In the genomic region with DNA sequence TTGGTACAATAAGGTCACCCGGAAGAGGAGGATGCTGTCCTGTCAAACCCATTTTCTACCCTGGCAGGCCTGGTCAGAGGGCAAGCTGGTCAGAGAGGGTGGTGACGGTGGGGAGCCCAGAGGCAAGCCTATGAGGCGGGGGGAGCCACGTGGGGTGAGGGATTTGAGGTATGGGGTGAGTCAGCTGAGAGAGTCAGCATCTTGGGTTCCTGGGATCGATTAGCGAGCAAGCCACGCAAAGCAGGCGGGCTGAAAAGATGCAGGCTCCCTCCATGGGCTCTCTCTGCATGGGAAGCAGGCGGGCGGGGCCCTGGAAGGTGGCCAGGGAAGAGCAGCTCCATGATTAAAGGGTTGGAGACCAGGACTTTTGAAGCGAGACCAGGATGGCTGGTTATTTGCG, we compare ENCODE assay signal across 22 cellular contexts. TPM values are rescaled to one million over a fixed set of nuclear protein-coding genes. Genes with fewer than 3 reads are reported as not detected.
DNase-seq lines count a peak whose midpoint lies in the region; ATAC-seq and TF ChIP-seq lines count a peak whose summit lies in the region.
"Had no signal": no experiment of that assay in that cellular context is flagged by ENCODE, and none has a peak within 500 bp of the region (broad histone marks: within the 10 kb centered on the region; RNA-seq: fewer than 3 reads in every experiment).

No MANE protein-coding gene starts in this region.

- CTCF ChIA-PET in CD8-positive, alpha-beta T cell (lab: Charles Lee): no interaction called here

- H3K27me3 ChIP-seq in CD8-positive, alpha-beta T cell (ENCODE audit: insufficient read depth, low read length): no peaks in the 10 kb centered on the region
- H3K27me3 ChIP-seq: SJSA1, vagina had no signal

- DNase-seq in AG20443 (ENCODE audit: low spot score) (peak; percentile 74), Daoy (ENCODE audit: low read depth) (peak; percentile 52), NCI-H69 (lab: John Stamatoyannopoulos, UW) (peak; percentile 91), mesothelial cell of epicardium (ENCODE audit: low spot score in 2 of 2, unreplicated experiment in 2 of 2) (no peak), NCI-H2029 treated with DMSO at 0.1 percent for 48 hours (lab: John Stamatoyannopoulos, UW) (no peak), mucosa of descending colon (no peak)
- DNase-seq in CD8-positive, alpha-beta T cell: no peak
- DNase-seq: activated CD4-positive, alpha-beta T cell treated with anti-CD3 and anti-CD28 coated beads, Interleukin-2, amount 50 U/mL, for 4 hours; activated CD8-positive, alpha-beta memory T cell treated with anti-CD3 and anti-CD28 coated beads, Interleukin-2, amount 50 U/mL, for 48 hours; activated naive CD8-positive, alpha-beta T cell treated with anti-CD3 and anti-CD28 coated beads for 36 hours; hypothalamus; KG1; left ventricle myocardium inferior; MV-4-11; NCI-H1694 had no signal

- H3K4me3 Mint-ChIP-seq in mesothelial cell of epicardium: no peak overlapping the region
- no peak overlapping the region for H3K4me3 Mint-ChIP-seq in CD8-positive, alpha-beta T cell
- H3K4me3 Mint-ChIP-seq: activated naive CD8-positive, alpha-beta T cell treated with anti-CD3 and anti-CD28 coated beads for 36 hours had no signal

- no peaks in the 10 kb centered on the region for H3K36me3 ChIP-seq in CD8-positive, alpha-beta T cell (ENCODE audit: insufficient read depth, low read length)
- no peaks in the 10 kb centered on the region for H3K36me3 ChIP-seq in mucosa of descending colon (ENCODE audit: low read depth)
- H3K36me3 ChIP-seq: left ventricle myocardium inferior, prostate gland, SJSA1, vagina had no signal

- H3K4me1 ChIP-seq in CD8-positive, alpha-beta T cell (ENCODE audit: insufficient read depth, low read length): no peaks in the 10 kb centered on the region
- H3K4me1 ChIP-seq in mucosa of descending colon (ENCODE audit: low read depth): no peaks in the 10 kb centered on the region
- H3K4me1 ChIP-seq: prostate gland, vagina had no signal

- H3K9me3 ChIP-seq in CD8-positive, alpha-beta T cell (ENCODE audit: low read length): no peaks in the 10 kb centered on the region
- no peaks in the 10 kb centered on the region for H3K9me3 ChIP-seq in mucosa of descending colon
- H3K9me3 ChIP-seq: left ventricle myocardium inferior, prostate gland, SJSA1, vagina had no signal

- no peak for ATAC-seq in CD8-positive, alpha-beta T cell
- ATAC-seq in mucosa of descending colon: no peak
- ATAC-seq: HCT116, Panc1 had no signal

- TF ChIP-seq CTCF in mesothelial cell of epicardium (IDR thresholded peaks at IDR 0.05; ENCODE audit: unreplicated experiment) (no peak), mucosa of descending colon (IDR thresholded peaks at IDR 0.05) (no peak)
- no peak for TF ChIP-seq CTCF in CD8-positive, alpha-beta T cell (IDR thresholded peaks at IDR 0.05)

- H3K9me3 Mint-ChIP-seq in mesothelial cell of epicardium: no peaks in the 10 kb centered on the region
- no peaks in the 10 kb centered on the region for H3K9me3 Mint-ChIP-seq in CD8-positive, alpha-beta T cell
- H3K9me3 Mint-ChIP-seq: activated naive CD8-positive, alpha-beta T cell treated with anti-CD3 and anti-CD28 coated beads for 36 hours had no signal

- no peaks in the 10 kb centered on the region for H3K36me3 Mint-ChIP-seq in mesothelial cell of epicardium
- no peaks in the 10 kb centered on the region for H3K36me3 Mint-ChIP-seq in CD8-positive, alpha-beta T cell
- H3K36me3 Mint-ChIP-seq: activated naive CD8-positive, alpha-beta T cell treated with anti-CD3 and anti-CD28 coated beads for 36 hours had no signal

- no peak overlapping the region for H3K4me3 ChIP-seq in CD8-positive, alpha-beta T cell (ENCODE audit: low read depth, low read length)
- H3K4me3 ChIP-seq in mucosa of descending colon: no peak overlapping the region
- H3K4me3 ChIP-seq: left ventricle myocardium inferior, prostate gland, SJSA1, vagina had no signal

- POLR2A ChIA-PET in CD8-positive, alpha-beta T cell (lab: Charles Lee): no interaction called here

- peaks cover 34% of the 10 kb centered on the region for H3K4me1 Mint-ChIP-seq in mesothelial cell of epicardium
- H3K4me1 Mint-ChIP-seq in CD8-positive, alpha-beta T cell (ENCODE audit: low read depth): peaks cover 5% of the 10 kb centered on the region

- no peaks in the 10 kb centered on the region for H3K27me3 Mint-ChIP-seq in mesothelial cell of epicardium (ENCODE audit: low read depth)
- peaks cover 8% of the 10 kb centered on the region for H3K27me3 Mint-ChIP-seq in CD8-positive, alpha-beta T cell (ENCODE audit: low read depth)
- H3K27me3 Mint-ChIP-seq: activated naive CD8-positive, alpha-beta T cell treated with anti-CD3 and anti-CD28 coated beads for 36 hours had no signal

- no peak overlapping the region for H3K27ac ChIP-seq in CD8-positive, alpha-beta T cell (ENCODE audit: low read depth, low read length)
- H3K27ac ChIP-seq: epithelial cell of prostate, left ventricle myocardium inferior, prostate gland, SJSA1, vagina, VCaP had no signal

- intact Hi-C loops in CD8-positive, alpha-beta T cell (cut with DNase I, micrococcal nuclease): no loop called here
- intact Hi-C loops in mucosa of descending colon (cut with DNase I, micrococcal nuclease): no loop called here

- H3K27ac Mint-ChIP-seq in mesothelial cell of epicardium: peak overlapping the region; percentile 30
- no peak overlapping the region for H3K27ac Mint-ChIP-seq in CD8-positive, alpha-beta T cell
- H3K27ac Mint-ChIP-seq: activated naive CD8-positive, alpha-beta T cell treated with anti-CD3 and anti-CD28 coated beads for 36 hours had no signal

RNA-seq across cellular contexts. Expression of gene MAGEF1, which starts 48.1 kb away (rescaled TPM):
- total RNA-seq in Daoy (2014; rRNA removed; shearing (Covaris generic)): 60.1 and 75.9 TPM in 2 replicates
- total RNA-seq in mesothelial cell of epicardium (67.6 to 68.9 TPM (median 68.4 TPM) in 3 replicates), mucosa of descending colon (10 to 100 TPM; 17.3 to 30.2 (median 24.4) TPM)
- total RNA-seq in CD8-positive, alpha-beta T cell: 1 to 10 TPM; 3.2 to 3.3 TPM

Comparison
In these comparisons a context has a peak if more than half of its experiments do, and no peak if none do; other contexts are left out.
1. DNase-seq: peak in AG20443 (single experiment), Daoy (single experiment) and NCI-H69 (single experiment); none in mesothelial cell of epicardium (0 of 2), NCI-H2029 treated with DMSO at 0.1 percent for 48 hours (single experiment), CD8-positive, alpha-beta T cell (0 of 7) and mucosa of descending colon (0 of 3).
2. RNA of gene MAGEF1, which starts 48.1 kb away (total RNA-seq): 67.6 to 68.9 TPM in mesothelial cell of epicardium, 60.1 to 75.9 TPM in Daoy and 17.3 to 30.2 TPM in mucosa of descending colon; 3.2 to 3.3 TPM in CD8-positive, alpha-beta T cell; every median in the first group is over 4 times any median in the second.